19 cellular contexts compared by ENCODE assay signal in the genomic region with DNA sequence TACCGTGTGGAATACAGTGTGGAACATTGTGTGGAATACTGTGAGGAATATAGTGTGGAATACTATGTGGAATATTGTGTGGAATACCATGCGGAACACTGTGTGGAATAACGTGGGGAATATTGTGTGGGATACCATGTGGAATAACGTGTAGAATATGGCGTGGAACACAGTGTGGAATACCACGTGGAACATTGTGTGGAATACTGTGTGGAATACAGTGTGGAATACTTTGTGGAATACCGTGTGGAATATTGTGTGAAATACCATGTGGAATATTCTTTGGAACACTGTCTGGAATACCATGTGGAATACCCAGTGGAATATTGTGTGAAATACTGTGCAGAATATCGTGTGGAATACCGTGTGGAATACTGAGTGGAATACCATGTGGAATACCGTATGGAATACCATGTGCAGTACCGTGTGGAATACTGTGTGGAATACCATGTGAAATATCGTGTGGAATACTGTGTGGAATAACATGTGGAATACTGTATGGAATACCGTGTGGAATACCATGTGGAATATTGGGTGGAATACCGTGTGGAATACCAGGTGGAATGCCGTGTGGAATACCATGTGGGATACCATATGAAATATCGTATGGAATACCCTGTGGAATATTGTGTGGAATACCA.
A peak's percentile ranks its signal among the peaks of the same experiment; 100 is the strongest.
DNase-seq lines count a peak whose midpoint lies in the region; ATAC-seq and TF ChIP-seq lines count a peak whose summit lies in the region.
"Had no signal": no experiment of that assay in that cellular context is flagged by ENCODE, and none has a peak within 500 bp of the region (broad histone marks: within the 10 kb centered on the region; RNA-seq: fewer than 3 reads in every experiment).

No MANE protein-coding gene starts in this region.

- no peak overlapping the region for H3K4me3 Mint-ChIP-seq in activated CD4-positive, alpha-beta T cell treated with anti-CD3 and anti-CD28 coated beads, Interleukin-2, amount 10 ng/mL, durations not matched to agents 24 days and 14 days
- H3K4me3 Mint-ChIP-seq in activated naive CD8-positive, alpha-beta T cell treated with anti-CD3 and anti-CD28 coated beads for 36 hours = no peak overlapping the region
- peak overlapping the region in 6 of 10 donors; percentile 4 to 85 (median 43) for H3K4me3 Mint-ChIP-seq in naive thymus-derived CD8-positive, alpha-beta T cell
- no peak overlapping the region for H3K4me3 Mint-ChIP-seq in progenitor cell of endocrine pancreas (ENCODE audit: low read depth)
- H3K4me3 Mint-ChIP-seq: dendritic cell treated with granulocyte-macrophage colony-stimulating factor and Interleukin-4, amounts not matched to agents 40 ng/mL and 50 ng/mL, for 4 days had no signal

- H3K36me3 ChIP-seq in HEK293 (ENCODE audit: control insufficient read depth in 2 of 2, insufficient read depth in 1 of 2, low read length in 2 of 2) = no peaks in the 10 kb centered on the region
- H3K36me3 ChIP-seq: stomach had no signal

- intact Hi-C loops in activated CD4-positive, alpha-beta T cell treated with anti-CD3 and anti-CD28 coated beads, Interleukin-2, amount 10 ng/mL, durations not matched to agents 24 days and 14 days (cut with micrococcal nuclease) = loop anchor here (10.0 kb wide), 1 partner anchor 232 kb away; no protein-coding TSS in a partner anchor

- peak; percentile 59 for DNase-seq in activated CD4-positive, alpha-beta T cell treated with anti-CD3 and anti-CD28 coated beads, Interleukin-2, amount 10 ng/mL, durations not matched to agents 24 days and 14 days
- no peak for DNase-seq in activated CD4-positive, alpha-beta T cell treated with anti-CD3 and anti-CD28 coated beads for 1 hour
- no peak for DNase-seq in activated naive CD8-positive, alpha-beta T cell treated with anti-CD3 and anti-CD28 coated beads for 36 hours
- peak in 1 of 10 donors; percentile 29 for DNase-seq in naive thymus-derived CD8-positive, alpha-beta T cell
- DNase-seq in AG08395 (ENCODE audit: low spot score) (no peak), progenitor cell of endocrine pancreas (ENCODE audit: low spot score, unreplicated experiment) (no peak)
- DNase-seq: activated effector memory CD4-positive, alpha-beta T cell treated with Interleukin-2 at 50 U/mL for 16 hours; anterior cingulate cortex; GOT3; mammary epithelial cell; NCI-H524; retina; stimulated activated CD4-positive, alpha-beta T cell treated with anti-CD3 and anti-CD28 coated beads, Interleukin-4, amount 100 ng/mL, for 1 hour; trophoblast cell had no signal

- H3K9me3 Mint-ChIP-seq in activated CD4-positive, alpha-beta T cell treated with anti-CD3 and anti-CD28 coated beads, Interleukin-2, amount 10 ng/mL, durations not matched to agents 24 days and 14 days = peaks cover 44% of the 10 kb centered on the region
- H3K9me3 Mint-ChIP-seq in activated naive CD8-positive, alpha-beta T cell treated with anti-CD3 and anti-CD28 coated beads for 36 hours = peaks cover 32% of the 10 kb centered on the region
- H3K9me3 Mint-ChIP-seq in naive thymus-derived CD8-positive, alpha-beta T cell = peaks cover 0 to 13% (median 2%) of the 10 kb centered on the region in 9 donors
- H3K9me3 Mint-ChIP-seq in progenitor cell of endocrine pancreas (ENCODE audit: low read depth) = peaks cover 47% of the 10 kb centered on the region
- H3K9me3 Mint-ChIP-seq: dendritic cell treated with granulocyte-macrophage colony-stimulating factor and Interleukin-4, amounts not matched to agents 40 ng/mL and 50 ng/mL, for 4 days had no signal

- no peaks in the 10 kb centered on the region for H3K9me3 ChIP-seq in HEK293 (ENCODE audit: control insufficient read depth, insufficient read depth, low read depth, low read length)
- H3K9me3 ChIP-seq: stomach had no signal

- ATAC-seq in naive thymus-derived CD8-positive, alpha-beta T cell = no peak
- no peak for ATAC-seq in HG03432 (IDR thresholded peaks at IDR 0.05; ENCODE audit: unreplicated experiment)

- no peak overlapping the region for H3K27ac ChIP-seq in HEK293 (ENCODE audit: extremely low read depth, low read depth, low read length)
- H3K27ac ChIP-seq: HL-60, stomach had no signal

- POLR2A ChIA-PET in HEK293 (lab: Yijun Ruan, JAX) = no interaction called here
- POLR2A ChIA-PET in naive thymus-derived CD8-positive, alpha-beta T cell (lab: Charles Lee) = interaction anchor here (0.9 kb wide), 1 partner anchor 134 kb away, joined by 3 read pairs; a partner anchor contains a TSS

- no peaks in the 10 kb centered on the region for H3K27me3 Mint-ChIP-seq in activated CD4-positive, alpha-beta T cell treated with anti-CD3 and anti-CD28 coated beads, Interleukin-2, amount 10 ng/mL, durations not matched to agents 24 days and 14 days
- peaks cover 3% of the 10 kb centered on the region for H3K27me3 Mint-ChIP-seq in activated naive CD8-positive, alpha-beta T cell treated with anti-CD3 and anti-CD28 coated beads for 36 hours
- peaks cover 0 to 2% (median 0%) of the 10 kb centered on the region in 5 donors for H3K27me3 Mint-ChIP-seq in naive thymus-derived CD8-positive, alpha-beta T cell
- peaks cover 3% of the 10 kb centered on the region for H3K27me3 Mint-ChIP-seq in progenitor cell of endocrine pancreas

- CTCF ChIA-PET in HEK293 (lab: Yijun Ruan, JAX) = interaction anchor here (0.9 kb wide), 1 partner anchor 232 kb away, joined by 5 read pairs; no protein-coding TSS in a partner anchor

- H3K4me3 ChIP-seq in HEK293 (ENCODE audit: low read depth, low read length) = no peak overlapping the region
- H3K4me3 ChIP-seq: stomach had no signal

- H3K27ac Mint-ChIP-seq in activated CD4-positive, alpha-beta T cell treated with anti-CD3 and anti-CD28 coated beads, Interleukin-2, amount 10 ng/mL, durations not matched to agents 24 days and 14 days = peak overlapping the region; percentile 77
- H3K27ac Mint-ChIP-seq in activated naive CD8-positive, alpha-beta T cell treated with anti-CD3 and anti-CD28 coated beads for 36 hours = peak overlapping the region; percentile 83
- peak overlapping the region in 7 of 10 donors; percentile 51 to 100 (median 79) for H3K27ac Mint-ChIP-seq in naive thymus-derived CD8-positive, alpha-beta T cell
- no peak overlapping the region for H3K27ac Mint-ChIP-seq in progenitor cell of endocrine pancreas
- H3K27ac Mint-ChIP-seq: dendritic cell treated with granulocyte-macrophage colony-stimulating factor and Interleukin-4, amounts not matched to agents 40 ng/mL and 50 ng/mL, for 4 days had no signal

- H3K4me1 ChIP-seq in HEK293 (ENCODE audit: control insufficient read depth, insufficient read depth, low read length) = no peaks in the 10 kb centered on the region

- H3K4me1 Mint-ChIP-seq in activated CD4-positive, alpha-beta T cell treated with anti-CD3 and anti-CD28 coated beads, Interleukin-2, amount 10 ng/mL, durations not matched to agents 24 days and 14 days = peaks cover 11% of the 10 kb centered on the region
- peaks cover 2% of the 10 kb centered on the region for H3K4me1 Mint-ChIP-seq in activated naive CD8-positive, alpha-beta T cell treated with anti-CD3 and anti-CD28 coated beads for 36 hours
- peaks cover 3 to 15% (median 5%) of the 10 kb centered on the region in 4 donors for H3K4me1 Mint-ChIP-seq in naive thymus-derived CD8-positive, alpha-beta T cell
- no peaks in the 10 kb centered on the region for H3K4me1 Mint-ChIP-seq in progenitor cell of endocrine pancreas (ENCODE audit: low read depth)

- peaks cover 2% of the 10 kb centered on the region for H3K36me3 Mint-ChIP-seq in activated CD4-positive, alpha-beta T cell treated with anti-CD3 and anti-CD28 coated beads, Interleukin-2, amount 10 ng/mL, durations not matched to agents 24 days and 14 days (ENCODE audit: low read depth)
- peaks cover 10% of the 10 kb centered on the region for H3K36me3 Mint-ChIP-seq in activated naive CD8-positive, alpha-beta T cell treated with anti-CD3 and anti-CD28 coated beads for 36 hours
- no peaks in the 10 kb centered on the region for H3K36me3 Mint-ChIP-seq in naive thymus-derived CD8-positive, alpha-beta T cell
- no peaks in the 10 kb centered on the region for H3K36me3 Mint-ChIP-seq in progenitor cell of endocrine pancreas (ENCODE audit: insufficient read depth)

- no peak for TF ChIP-seq CTCF in HEK293 (tag by site-specific recombination; IDR thresholded peaks at IDR 0.05)
- no peak for TF ChIP-seq CTCF in progenitor cell of endocrine pancreas (IDR thresholded peaks at IDR 0.05; ENCODE audit: unreplicated experiment)

TF ChIP-seq in HEK293, 187 proteins besides CTCF, POLR2A, EP300 and RAD21:
- TF ChIP-seq ZNF157 (tag by site-specific recombination; IDR thresholded peaks at IDR 0.05) (peak; percentile 56; the same call in 1 of the 2 replicates), IKZF3 (tag by site-specific recombination; IDR thresholded peaks at IDR 0.05) (peak; percentile 39), SETDB1 (IDR thresholded peaks at IDR 0.05; ENCODE audit: insufficient read length, low read length) (peak; percentile 53), MYNN (tag by site-specific recombination; IDR thresholded peaks at IDR 0.05; ENCODE audit: borderline replicate concordance) (no peak), ZNF211 (tag by site-specific recombination; IDR thresholded peaks at IDR 0.05; ENCODE audit: low read depth) (no peak)

Comparison
In these comparisons a context has a peak if more than half of its experiments do, and no peak if none do; other contexts are left out.
1. H3K4me3 Mint-ChIP-seq: peak in naive thymus-derived CD8-positive, alpha-beta T cell (6 of 10); none in activated CD4-positive, alpha-beta T cell treated with anti-CD3 and anti-CD28 coated beads, Interleukin-2, amount 10 ng/mL, durations not matched to agents 24 days and 14 days (single experiment), activated naive CD8-positive, alpha-beta T cell treated with anti-CD3 and anti-CD28 coated beads for 36 hours (single experiment) and progenitor cell of endocrine pancreas (single experiment).